ENCODE assay signal across 1 cellular context in genomic region chr17:33667052-33667509, GRCh38.
TF ChIP-seq lines count a peak whose summit lies in the region.

No MANE protein-coding gene starts in this region.

TF ChIP-seq in GM23338, 12 proteins besides CTCF, POLR2A, EP300 and RAD21 (continued from another document):
- TF ChIP-seq, protein P1, sequence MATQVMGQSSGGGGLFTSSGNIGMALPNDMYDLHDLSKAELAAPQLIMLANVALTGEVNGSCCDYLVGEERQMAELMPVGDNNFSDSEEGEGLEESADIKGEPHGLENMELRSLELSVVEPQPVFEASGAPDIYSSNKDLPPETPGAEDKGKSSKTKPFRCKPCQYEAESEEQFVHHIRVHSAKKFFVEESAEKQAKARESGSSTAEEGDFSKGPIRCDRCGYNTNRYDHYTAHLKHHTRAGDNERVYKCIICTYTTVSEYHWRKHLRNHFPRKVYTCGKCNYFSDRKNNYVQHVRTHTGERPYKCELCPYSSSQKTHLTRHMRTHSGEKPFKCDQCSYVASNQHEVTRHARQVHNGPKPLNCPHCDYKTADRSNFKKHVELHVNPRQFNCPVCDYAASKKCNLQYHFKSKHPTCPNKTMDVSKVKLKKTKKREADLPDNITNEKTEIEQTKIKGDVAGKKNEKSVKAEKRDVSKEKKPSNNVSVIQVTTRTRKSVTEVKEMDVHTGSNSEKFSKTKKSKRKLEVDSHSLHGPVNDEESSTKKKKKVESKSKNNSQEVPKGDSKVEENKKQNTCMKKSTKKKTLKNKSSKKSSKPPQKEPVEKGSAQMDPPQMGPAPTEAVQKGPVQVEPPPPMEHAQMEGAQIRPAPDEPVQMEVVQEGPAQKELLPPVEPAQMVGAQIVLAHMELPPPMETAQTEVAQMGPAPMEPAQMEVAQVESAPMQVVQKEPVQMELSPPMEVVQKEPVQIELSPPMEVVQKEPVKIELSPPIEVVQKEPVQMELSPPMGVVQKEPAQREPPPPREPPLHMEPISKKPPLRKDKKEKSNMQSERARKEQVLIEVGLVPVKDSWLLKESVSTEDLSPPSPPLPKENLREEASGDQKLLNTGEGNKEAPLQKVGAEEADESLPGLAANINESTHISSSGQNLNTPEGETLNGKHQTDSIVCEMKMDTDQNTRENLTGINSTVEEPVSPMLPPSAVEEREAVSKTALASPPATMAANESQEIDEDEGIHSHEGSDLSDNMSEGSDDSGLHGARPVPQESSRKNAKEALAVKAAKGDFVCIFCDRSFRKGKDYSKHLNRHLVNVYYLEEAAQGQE (IDR thresholded peaks at IDR 0.05; ENCODE audit: unreplicated experiment) = no peak
- TF ChIP-seq ZNF114 (CRISPR knock-in tag; IDR thresholded peaks at IDR 0.05) (no peak), EZH2phosphoT487 (IDR thresholded peaks at IDR 0.05; ENCODE audit: unreplicated experiment) (no peak), NANOG (IDR thresholded peaks at IDR 0.05; ENCODE audit: borderline replicate concordance) (no peak), POLR2AphosphoS5 (IDR thresholded peaks at IDR 0.05; ENCODE audit: low read depth) (no peak), EZH2 (IDR thresholded peaks at IDR 0.05; ENCODE audit: low read depth, unreplicated experiment) (no peak), JUNB (IDR thresholded peaks at IDR 0.05; ENCODE audit: unreplicated experiment) (no peak)
